ENCODE assay signal across 1 cellular context in the genomic region with DNA sequence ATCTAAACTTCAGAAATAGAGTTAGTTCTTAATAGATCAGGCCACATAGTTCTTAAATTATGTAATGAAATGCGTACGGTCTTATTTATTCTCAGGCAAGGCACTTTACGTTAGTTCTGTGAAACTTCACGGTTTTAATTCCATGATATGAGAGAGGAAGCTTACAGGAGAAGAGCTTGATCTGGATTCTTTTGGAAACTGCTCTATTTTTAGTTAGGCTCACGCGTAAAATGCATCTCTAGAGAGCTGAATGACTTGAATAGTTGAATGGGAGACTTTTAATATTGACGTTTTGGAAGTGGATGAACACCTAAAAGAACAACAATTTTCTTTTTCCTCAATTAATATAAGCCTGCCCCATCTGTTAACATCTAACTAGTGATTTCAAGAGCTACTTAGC.
TF ChIP-seq lines count a peak whose summit lies in the region.

No MANE protein-coding gene starts in this region.

TF ChIP-seq in GM23338, 12 proteins besides CTCF, POLR2A, EP300 and RAD21 (continued from another document):
- TF ChIP-seq, protein P1, sequence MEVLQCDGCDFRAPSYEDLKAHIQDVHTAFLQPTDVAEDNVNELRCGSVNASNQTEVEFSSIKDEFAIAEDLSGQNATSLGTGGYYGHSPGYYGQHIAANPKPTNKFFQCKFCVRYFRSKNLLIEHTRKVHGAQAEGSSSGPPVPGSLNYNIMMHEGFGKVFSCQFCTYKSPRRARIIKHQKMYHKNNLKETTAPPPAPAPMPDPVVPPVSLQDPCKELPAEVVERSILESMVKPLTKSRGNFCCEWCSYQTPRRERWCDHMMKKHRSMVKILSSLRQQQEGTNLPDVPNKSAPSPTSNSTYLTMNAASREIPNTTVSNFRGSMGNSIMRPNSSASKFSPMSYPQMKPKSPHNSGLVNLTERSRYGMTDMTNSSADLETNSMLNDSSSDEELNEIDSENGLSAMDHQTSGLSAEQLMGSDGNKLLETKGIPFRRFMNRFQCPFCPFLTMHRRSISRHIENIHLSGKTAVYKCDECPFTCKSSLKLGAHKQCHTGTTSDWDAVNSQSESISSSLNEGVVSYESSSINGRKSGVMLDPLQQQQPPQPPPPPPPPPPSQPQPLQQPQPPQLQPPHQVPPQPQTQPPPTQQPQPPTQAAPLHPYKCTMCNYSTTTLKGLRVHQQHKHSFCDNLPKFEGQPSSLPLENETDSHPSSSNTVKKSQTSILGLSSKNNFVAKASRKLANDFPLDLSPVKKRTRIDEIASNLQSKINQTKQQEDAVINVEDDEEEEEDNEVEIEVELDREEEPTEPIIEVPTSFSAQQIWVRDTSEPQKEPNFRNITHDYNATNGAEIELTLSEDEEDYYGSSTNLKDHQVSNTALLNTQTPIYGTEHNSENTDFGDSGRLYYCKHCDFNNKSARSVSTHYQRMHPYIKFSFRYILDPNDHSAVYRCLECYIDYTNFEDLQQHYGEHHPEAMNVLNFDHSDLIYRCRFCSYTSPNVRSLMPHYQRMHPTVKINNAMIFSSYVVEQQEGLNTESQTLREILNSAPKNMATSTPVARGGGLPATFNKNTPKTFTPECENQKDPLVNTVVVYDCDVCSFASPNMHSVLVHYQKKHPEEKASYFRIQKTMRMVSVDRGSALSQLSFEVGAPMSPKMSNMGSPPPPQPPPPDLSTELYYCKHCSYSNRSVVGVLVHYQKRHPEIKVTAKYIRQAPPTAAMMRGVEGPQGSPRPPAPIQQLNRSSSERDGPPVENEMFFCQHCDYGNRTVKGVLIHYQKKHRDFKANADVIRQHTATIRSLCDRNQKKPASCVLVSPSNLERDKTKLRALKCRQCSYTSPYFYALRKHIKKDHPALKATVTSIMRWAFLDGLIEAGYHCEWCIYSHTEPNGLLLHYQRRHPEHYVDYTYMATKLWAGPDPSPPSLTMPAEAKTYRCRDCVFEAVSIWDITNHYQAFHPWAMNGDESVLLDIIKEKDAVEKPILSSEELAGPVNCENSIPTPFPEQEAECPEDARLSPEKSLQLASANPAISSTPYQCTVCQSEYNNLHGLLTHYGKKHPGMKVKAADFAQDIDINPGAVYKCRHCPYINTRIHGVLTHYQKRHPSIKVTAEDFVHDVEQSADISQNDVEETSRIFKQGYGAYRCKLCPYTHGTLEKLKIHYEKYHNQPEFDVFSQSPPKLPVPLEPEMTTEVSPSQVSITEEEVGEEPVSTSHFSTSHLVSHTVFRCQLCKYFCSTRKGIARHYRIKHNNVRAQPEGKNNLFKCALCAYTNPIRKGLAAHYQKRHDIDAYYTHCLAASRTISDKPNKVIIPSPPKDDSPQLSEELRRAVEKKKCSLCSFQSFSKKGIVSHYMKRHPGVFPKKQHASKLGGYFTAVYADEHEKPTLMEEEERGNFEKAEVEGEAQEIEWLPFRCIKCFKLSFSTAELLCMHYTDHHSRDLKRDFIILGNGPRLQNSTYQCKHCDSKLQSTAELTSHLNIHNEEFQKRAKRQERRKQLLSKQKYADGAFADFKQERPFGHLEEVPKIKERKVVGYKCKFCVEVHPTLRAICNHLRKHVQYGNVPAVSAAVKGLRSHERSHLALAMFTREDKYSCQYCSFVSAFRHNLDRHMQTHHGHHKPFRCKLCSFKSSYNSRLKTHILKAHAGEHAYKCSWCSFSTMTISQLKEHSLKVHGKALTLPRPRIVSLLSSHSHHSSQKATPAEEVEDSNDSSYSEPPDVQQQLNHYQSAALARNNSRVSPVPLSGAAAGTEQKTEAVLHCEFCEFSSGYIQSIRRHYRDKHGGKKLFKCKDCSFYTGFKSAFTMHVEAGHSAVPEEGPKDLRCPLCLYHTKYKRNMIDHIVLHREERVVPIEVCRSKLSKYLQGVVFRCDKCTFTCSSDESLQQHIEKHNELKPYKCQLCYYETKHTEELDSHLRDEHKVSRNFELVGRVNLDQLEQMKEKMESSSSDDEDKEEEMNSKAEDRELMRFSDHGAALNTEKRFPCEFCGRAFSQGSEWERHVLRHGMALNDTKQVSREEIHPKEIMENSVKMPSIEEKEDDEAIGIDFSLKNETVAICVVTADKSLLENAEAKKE (CRISPR knock-in tag; IDR thresholded peaks at IDR 0.05), result no peak
- TF ChIP-seq, protein P2, sequence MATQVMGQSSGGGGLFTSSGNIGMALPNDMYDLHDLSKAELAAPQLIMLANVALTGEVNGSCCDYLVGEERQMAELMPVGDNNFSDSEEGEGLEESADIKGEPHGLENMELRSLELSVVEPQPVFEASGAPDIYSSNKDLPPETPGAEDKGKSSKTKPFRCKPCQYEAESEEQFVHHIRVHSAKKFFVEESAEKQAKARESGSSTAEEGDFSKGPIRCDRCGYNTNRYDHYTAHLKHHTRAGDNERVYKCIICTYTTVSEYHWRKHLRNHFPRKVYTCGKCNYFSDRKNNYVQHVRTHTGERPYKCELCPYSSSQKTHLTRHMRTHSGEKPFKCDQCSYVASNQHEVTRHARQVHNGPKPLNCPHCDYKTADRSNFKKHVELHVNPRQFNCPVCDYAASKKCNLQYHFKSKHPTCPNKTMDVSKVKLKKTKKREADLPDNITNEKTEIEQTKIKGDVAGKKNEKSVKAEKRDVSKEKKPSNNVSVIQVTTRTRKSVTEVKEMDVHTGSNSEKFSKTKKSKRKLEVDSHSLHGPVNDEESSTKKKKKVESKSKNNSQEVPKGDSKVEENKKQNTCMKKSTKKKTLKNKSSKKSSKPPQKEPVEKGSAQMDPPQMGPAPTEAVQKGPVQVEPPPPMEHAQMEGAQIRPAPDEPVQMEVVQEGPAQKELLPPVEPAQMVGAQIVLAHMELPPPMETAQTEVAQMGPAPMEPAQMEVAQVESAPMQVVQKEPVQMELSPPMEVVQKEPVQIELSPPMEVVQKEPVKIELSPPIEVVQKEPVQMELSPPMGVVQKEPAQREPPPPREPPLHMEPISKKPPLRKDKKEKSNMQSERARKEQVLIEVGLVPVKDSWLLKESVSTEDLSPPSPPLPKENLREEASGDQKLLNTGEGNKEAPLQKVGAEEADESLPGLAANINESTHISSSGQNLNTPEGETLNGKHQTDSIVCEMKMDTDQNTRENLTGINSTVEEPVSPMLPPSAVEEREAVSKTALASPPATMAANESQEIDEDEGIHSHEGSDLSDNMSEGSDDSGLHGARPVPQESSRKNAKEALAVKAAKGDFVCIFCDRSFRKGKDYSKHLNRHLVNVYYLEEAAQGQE (IDR thresholded peaks at IDR 0.05; ENCODE audit: unreplicated experiment), result no peak
- TF ChIP-seq STAT1 (IDR thresholded peaks at IDR 0.05; ENCODE audit: unreplicated experiment) (no peak), POLR2AphosphoS5 (IDR thresholded peaks at IDR 0.05; ENCODE audit: low read depth) (no peak), NANOG (IDR thresholded peaks at IDR 0.05; ENCODE audit: borderline replicate concordance) (no peak), ZNF331 (CRISPR knock-in tag; IDR thresholded peaks at IDR 0.05; ENCODE audit: low read depth) (no peak)
